ENCODE assay signal across 8 cellular contexts in genomic region chr17:3892095-3892998, GRCh38. TPM values are rescaled to one million over a fixed set of nuclear protein-coding genes. Genes with fewer than 3 reads are reported as not detected.
DNase-seq lines count a peak whose midpoint lies in the region; ATAC-seq and TF ChIP-seq lines count a peak whose summit lies in the region.

No MANE protein-coding gene starts in this region.

- no peak overlapping the region for H3K27ac ChIP-seq in mammary epithelial cell (ENCODE audit: insufficient read depth, low read depth, low read length)

- H3K4me2 ChIP-seq in mammary epithelial cell (ENCODE audit: insufficient read depth, low read depth, low read length): peak overlapping the region; percentile 96

- H3K27me3 ChIP-seq in mammary epithelial cell (ENCODE audit: insufficient read depth, low read length): no peaks in the 10 kb centered on the region

- POLR2A ChIA-PET in WTC11 (lab: Charles Lee): interaction anchor here (0.5 to 1.2 kb wide), 2 partner anchors 46 to 1956 kb away, joined by 4 to 7 read pairs; partner anchors contain the start of gene NCBP3

- H4K20me1 ChIP-seq in mammary epithelial cell (ENCODE audit: insufficient read depth, low read length): no peaks in the 10 kb centered on the region

- BruUV-seq in mammary epithelial cell (replicated peaks; lab: Mats Ljungman, UMichigan): no TSS peak

- intact Hi-C loops in mammary epithelial cell (cut with micrococcal nuclease): no loop called here

- H2AFZ ChIP-seq in mammary epithelial cell (ENCODE audit: low read depth, low read length): peak overlapping the region; percentile 87

- peaks cover 7% of the 10 kb centered on the region; the same call in 1 of the 2 replicates for H3K27me3 Mint-ChIP-seq in WTC11 (ENCODE audit: low read depth)

- no peak overlapping the region for H3K9ac ChIP-seq in mammary epithelial cell (ENCODE audit: insufficient read depth, low read length)

- WGBS in mammary epithelial cell (ENCODE audit: low coverage, missing lambda C conversion rate): 5% methylated on average over 35 of the region's 96 CpGs

- peak; percentile 65 for DNase-seq in CMK (ENCODE audit: low read depth)
- DNase-seq in LNCaP clone FGC (ENCODE audit: low read depth): peak; percentile 75
- peak; percentile 64 for DNase-seq in WTC11 (ENCODE audit: low spot score)
- no peak for DNase-seq in mammary epithelial cell
- peak; percentile 89 for DNase-seq in islet precursor cell
- DNase-seq in stimulated activated CD4-positive, alpha-beta T cell treated with anti-CD3 and anti-CD28 coated beads, Interleukin-12 subunit alpha, Interleukin-12 subunit beta, amount 100 ng/mL, for 24 hours (ENCODE audit: low read depth in 2 of 2): peak; percentile 31 to 47

- TF ChIP-seq CTCF in LNCaP clone FGC (IDR thresholded peaks at IDR 0.05; ENCODE audit: control insufficient read depth, extremely low read depth, insufficient read depth): no peak
- no peak for TF ChIP-seq CTCF in WTC11 (IDR thresholded peaks at IDR 0.05)
- TF ChIP-seq CTCF in mammary epithelial cell (conservative IDR thresholded peaks at IDR 0.05 in 1 of 2, IDR thresholded peaks at IDR 0.05 in 1 of 2; ENCODE audit: extremely low read depth in 1 of 2, insufficient read depth in 1 of 2, low read depth in 1 of 2, low read length in 2 of 2): no peak

- no peak overlapping the region for H3K27ac Mint-ChIP-seq in WTC11

- no peaks in the 10 kb centered on the region for H3K36me3 Mint-ChIP-seq in WTC11

- H3K4me1 ChIP-seq in mammary epithelial cell (ENCODE audit: insufficient read depth, low read length): peaks cover 50% of the 10 kb centered on the region

- H3K4me3 Mint-ChIP-seq in WTC11: peak overlapping the region; percentile 67

- H3K4me3 ChIP-seq in LNCaP clone FGC (ENCODE audit: low read depth, low read length) (peak overlapping the region; percentile 76), mammary epithelial cell (replicated peaks in 1 of 3; ENCODE audit: insufficient read depth in 1 of 3, low read depth in 2 of 3, low read length in 3 of 3) (peak overlapping the region; percentile 44 to 57 (median 53))

- peaks cover 32% of the 10 kb centered on the region for H3K4me1 Mint-ChIP-seq in WTC11

- H3K36me3 ChIP-seq in mammary epithelial cell (ENCODE audit: insufficient read depth, low read length): no peaks in the 10 kb centered on the region

- H3K79me2 ChIP-seq in mammary epithelial cell (ENCODE audit: insufficient read depth, low read length): no peaks in the 10 kb centered on the region

- dilution Hi-C loops in mammary epithelial cell (cut with HindIII; ENCODE audit: low sequenced_read_pairs): no loop called here

- in situ Hi-C loops in mammary epithelial cell (cut with MboI; ENCODE audit: low sequenced_read_pairs in 2 of 2): no loop called here

- no peaks in the 10 kb centered on the region for H3K9me3 ChIP-seq in mammary epithelial cell (replicated peaks; ENCODE audit: insufficient read depth, low read length)

- ATAC-seq in GM21619 (IDR thresholded peaks at IDR 0.05; ENCODE audit: unreplicated experiment) (peak; percentile 21), WTC11 (peak; percentile 32), GM21526 (IDR thresholded peaks at IDR 0.05; ENCODE audit: low FRiP score, unreplicated experiment) (no peak)

- CTCF ChIA-PET in WTC11 (lab: Charles Lee) (interaction anchor here (0.6 to 2.9 kb wide), 13 partner anchors 11 to 210 kb away, joined by 3 to 22 read pairs (median 3); partner anchors contain the start of genes NCBP3 and P2RX1), mammary epithelial cell (lab: Charles Lee; ENCODE audit: low non-redundant PET) (no interaction called here)

- no peaks in the 10 kb centered on the region for H3K9me3 Mint-ChIP-seq in WTC11

TF ChIP-seq in WTC11, 78 proteins besides CTCF, POLR2A, EP300 and RAD21 (continues in another document):
- TF ChIP-seq, protein P1, sequence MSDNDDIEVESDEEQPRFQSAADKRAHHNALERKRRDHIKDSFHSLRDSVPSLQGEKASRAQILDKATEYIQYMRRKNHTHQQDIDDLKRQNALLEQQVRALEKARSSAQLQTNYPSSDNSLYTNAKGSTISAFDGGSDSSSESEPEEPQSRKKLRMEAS (CRISPR knock-in tag; IDR thresholded peaks at IDR 0.05): 0 out of 2 replicates have a peak, but pooled peaks have one; percentile 2
- no peak; the same call in 1 of the 2 replicates for TF ChIP-seq ETV6 (CRISPR knock-in tag; IDR thresholded peaks at IDR 0.05)
- no peak for TF ChIP-seq CBFB (CRISPR knock-in tag; IDR thresholded peaks at IDR 0.05; ENCODE audit: low read depth)
- TF ChIP-seq SMAD4 (CRISPR knock-in tag; IDR thresholded peaks at IDR 0.05): no peak
- TF ChIP-seq, protein P2, sequence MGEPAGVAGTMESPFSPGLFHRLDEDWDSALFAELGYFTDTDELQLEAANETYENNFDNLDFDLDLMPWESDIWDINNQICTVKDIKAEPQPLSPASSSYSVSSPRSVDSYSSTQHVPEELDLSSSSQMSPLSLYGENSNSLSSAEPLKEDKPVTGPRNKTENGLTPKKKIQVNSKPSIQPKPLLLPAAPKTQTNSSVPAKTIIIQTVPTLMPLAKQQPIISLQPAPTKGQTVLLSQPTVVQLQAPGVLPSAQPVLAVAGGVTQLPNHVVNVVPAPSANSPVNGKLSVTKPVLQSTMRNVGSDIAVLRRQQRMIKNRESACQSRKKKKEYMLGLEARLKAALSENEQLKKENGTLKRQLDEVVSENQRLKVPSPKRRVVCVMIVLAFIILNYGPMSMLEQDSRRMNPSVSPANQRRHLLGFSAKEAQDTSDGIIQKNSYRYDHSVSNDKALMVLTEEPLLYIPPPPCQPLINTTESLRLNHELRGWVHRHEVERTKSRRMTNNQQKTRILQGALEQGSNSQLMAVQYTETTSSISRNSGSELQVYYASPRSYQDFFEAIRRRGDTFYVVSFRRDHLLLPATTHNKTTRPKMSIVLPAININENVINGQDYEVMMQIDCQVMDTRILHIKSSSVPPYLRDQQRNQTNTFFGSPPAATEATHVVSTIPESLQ (CRISPR knock-in tag; IDR thresholded peaks at IDR 0.05): no peak
- TF ChIP-seq ZNF138 (CRISPR knock-in tag; conservative IDR thresholded peaks at IDR 0.05): 0 out of 2 replicates have a peak, but pooled peaks have one; percentile 68
- peak; percentile 74; the same call in 1 of the 2 replicates for TF ChIP-seq HMGXB4 (CRISPR knock-in tag; IDR thresholded peaks at IDR 0.05)
- TF ChIP-seq GRHL2 (CRISPR knock-in tag; IDR thresholded peaks at IDR 0.05; ENCODE audit: insufficient replicate concordance, severe bottlenecking): no peak
- 0 out of 2 replicates have a peak, but pooled peaks have one; percentile 28 for TF ChIP-seq E2F5 (CRISPR knock-in tag; IDR thresholded peaks at IDR 0.05)

RNA-seq across cellular contexts. Expression of gene CAMKK1, which starts 0.5 kb away (rescaled TPM):
- 8.0 to 9.6 TPM (median 8.7 TPM) in 3 replicates for total RNA-seq in WTC11 (2021)
- 1 to 10 TPM; 1.8 to 2.0 TPM for total RNA-seq in mammary epithelial cell
- polyA plus RNA-seq in mammary epithelial cell: 2.6 TPM
- 5.6 TPM for polyA minus RNA-seq in mammary epithelial cell

RNA-seq across cellular contexts. Expression of gene P2RX1, which starts 23.9 kb away (rescaled TPM):
- 0.07 TPM in 1 of 3 replicates, not detected in the others for total RNA-seq in WTC11 (2021)
- total RNA-seq in mammary epithelial cell: not detected
- not detected for polyA plus RNA-seq in mammary epithelial cell
- polyA minus RNA-seq in mammary epithelial cell: not detected

RNA-seq across cellular contexts. Expression of gene NCBP3, which starts 46.3 kb away (rescaled TPM):
- total RNA-seq in WTC11 (2021) (48.7 to 51.3 TPM (median 49.6 TPM) in 3 replicates), mammary epithelial cell (10 to 100 TPM; 21.2 to 42.0 TPM)
- 8.5 TPM for polyA plus RNA-seq in mammary epithelial cell
- polyA minus RNA-seq in mammary epithelial cell: 8.6 TPM
